Comparison of ENCODE assay signal across 24 cellular contexts in the genomic region with DNA sequence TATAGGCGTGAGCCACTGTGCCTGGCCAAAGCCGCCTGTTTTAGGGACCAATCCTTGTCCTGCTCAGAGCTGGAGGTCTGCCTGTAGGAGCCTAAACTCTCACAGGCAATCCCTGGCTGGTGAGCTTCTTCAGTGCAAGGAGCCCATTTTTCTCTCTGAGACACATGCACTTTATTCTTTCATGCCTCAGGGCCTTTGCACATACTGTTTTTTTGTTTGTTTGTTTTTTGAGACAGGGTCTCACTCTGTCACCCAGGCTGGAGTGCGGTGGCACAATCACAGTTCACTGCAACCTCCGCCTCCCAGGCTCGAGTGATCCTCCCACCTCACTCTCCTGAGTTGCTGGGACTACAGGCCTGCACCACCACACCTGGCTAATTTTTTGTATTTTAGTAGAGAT. TPM values are rescaled to one million over a fixed set of nuclear protein-coding genes. Genes with fewer than 3 reads are reported as not detected.
DNase-seq lines count a peak whose midpoint lies in the region; ATAC-seq and TF ChIP-seq lines count a peak whose summit lies in the region.
"Had no signal": no experiment of that assay in that cellular context is flagged by ENCODE, and none has a peak within 500 bp of the region (broad histone marks: within the 10 kb centered on the region; RNA-seq: fewer than 3 reads in every experiment).

No MANE protein-coding gene starts in this region.

- no peaks in the 10 kb centered on the region for H3K4me1 ChIP-seq in HEK293 (ENCODE audit: control insufficient read depth, insufficient read depth, low read length)
- H3K4me1 ChIP-seq in Panc1 (ENCODE audit: control insufficient read depth, insufficient read depth, low read length) = peaks cover 47% of the 10 kb centered on the region
- H3K4me1 ChIP-seq in colonic mucosa = peaks cover 4% of the 10 kb centered on the region
- peaks cover 24 to 31% of the 10 kb centered on the region in 2 experiments for H3K4me1 ChIP-seq in neutrophil (ENCODE audit: control insufficient read depth in 1 of 2, insufficient read depth in 1 of 2, low read depth in 1 of 2, low read length in 1 of 2)

- CTCF ChIA-PET in HEK293 (lab: Yijun Ruan, JAX) = interaction anchor here (0.6 to 2.8 kb wide), 4 partner anchors 11 to 38 kb away, joined by 3 to 9 read pairs (median 3); no protein-coding TSS in a partner anchor
- CTCF ChIA-PET in Panc1 (lab: Charles Lee) = no interaction called here

- no peaks in the 10 kb centered on the region for H3K9me3 ChIP-seq in HEK293 (ENCODE audit: control insufficient read depth, insufficient read depth, low read depth, low read length)
- no peaks in the 10 kb centered on the region for H3K9me3 ChIP-seq in Panc1 (ENCODE audit: control insufficient read depth, insufficient read depth, low read depth, low read length)
- no peaks in the 10 kb centered on the region for H3K9me3 ChIP-seq in colonic mucosa
- no peaks in the 10 kb centered on the region for H3K9me3 ChIP-seq in neutrophil
- H3K9me3 ChIP-seq: HAP-1, MG63 had no signal

- H3K4me3 ChIP-seq in HEK293 (ENCODE audit: low read depth, low read length) (no peak overlapping the region), Panc1 (ENCODE audit: low read depth in 2 of 2, low read length in 2 of 2) (no peak overlapping the region), colonic mucosa (no peak overlapping the region), neutrophil (ENCODE audit: low read depth in 1 of 2, low read length in 1 of 2) (no peak overlapping the region)
- H3K4me3 ChIP-seq: HAP-1, MG63 had no signal

- in situ Hi-C loops in Panc1 (cut with HindIII; ENCODE audit: low pct_unique_long_range_greater_than_20kb, low sequenced_read_pairs) = no loop called here

- no peak overlapping the region for H3K9ac ChIP-seq in colonic mucosa (ENCODE audit: low read depth in 2 of 2, low read length in 2 of 2)

- ATAC-seq in Panc1 (no peak), GM19023 (IDR thresholded peaks at IDR 0.05; ENCODE audit: unreplicated experiment) (no peak), HG03196 (IDR thresholded peaks at IDR 0.05; ENCODE audit: unreplicated experiment) (no peak)
- ATAC-seq: HepG2 had no signal

- no peaks in the 10 kb centered on the region for H3K27me3 ChIP-seq in Panc1 (ENCODE audit: control insufficient read depth, insufficient read depth, low read length)
- H3K27me3 ChIP-seq in colonic mucosa = no peaks in the 10 kb centered on the region
- no peaks in the 10 kb centered on the region for H3K27me3 ChIP-seq in neutrophil
- H3K27me3 ChIP-seq: MG63 had no signal

- no TSS peak for BruUV-seq in Panc1 (replicated peaks; lab: Mats Ljungman, UMichigan)

- intact Hi-C loops in Panc1 (cut with micrococcal nuclease; ENCODE audit: unreplicated experiment) (no loop called here), colonic mucosa (cut with DNase I) (no loop called here)

- H3K36me3 ChIP-seq in HEK293 (ENCODE audit: control insufficient read depth in 2 of 2, insufficient read depth in 1 of 2, low read length in 2 of 2) = no peaks in the 10 kb centered on the region
- no peaks in the 10 kb centered on the region for H3K36me3 ChIP-seq in Panc1 (ENCODE audit: control insufficient read depth, insufficient read depth, low read length)
- no peaks in the 10 kb centered on the region for H3K36me3 ChIP-seq in colonic mucosa
- peaks cover 98% of the 10 kb centered on the region for H3K36me3 ChIP-seq in neutrophil
- H3K36me3 ChIP-seq: HAP-1, MG63 had no signal

- H3K27ac ChIP-seq in HEK293 (ENCODE audit: extremely low read depth, low read depth, low read length) = no peak overlapping the region
- peak overlapping the region; percentile 13 for H3K27ac ChIP-seq in Panc1 (ENCODE audit: low read length)
- peak overlapping the region; percentile 91 for H3K27ac ChIP-seq in colonic mucosa
- H3K27ac ChIP-seq in neutrophil = peak overlapping the region; percentile 32

- TF ChIP-seq CTCF in HEK293 (tag by site-specific recombination; IDR thresholded peaks at IDR 0.05) (no peak), Panc1 (IDR thresholded peaks at IDR 0.05) (no peak), colonic mucosa (IDR thresholded peaks at IDR 0.05) (no peak), neutrophil (IDR thresholded peaks at IDR 0.05) (no peak)

- POLR2A ChIA-PET in HEK293 (lab: Yijun Ruan, JAX) (interaction anchor here (1.1 kb wide), 1 partner anchor 49 kb away, joined by 3 read pairs; a partner anchor contains a TSS), Panc1 (lab: Charles Lee) (no interaction called here)

- DNase-seq in Panc1 (ENCODE audit: low read depth, low spot score) (no peak), colonic mucosa (no peak)
- DNase-seq in activated CD8-positive, alpha-beta memory T cell treated with anti-CD3 and anti-CD28 coated beads, Interleukin-2, amount 50 U/mL, for 4 hours = no peak
- DNase-seq: C1 segment of cervical spinal cord; CD4-positive, alpha-beta memory T cell; COR-L47; DMS53; GOT3; KBM-7; MG63; NCI-H2029 treated with DMSO at 0.1 percent for 48 hours; NCI-H446 treated with DMSO at 0.1 percent for 48 hours; NCI-H526 treated with DMSO at 0.1 percent for 48 hours; Right ventricle myocardium superior; T-helper 1 cell had no signal

TF ChIP-seq in HEK293, 187 proteins besides CTCF, POLR2A, EP300 and RAD21:
- TF ChIP-seq, protein P1, sequence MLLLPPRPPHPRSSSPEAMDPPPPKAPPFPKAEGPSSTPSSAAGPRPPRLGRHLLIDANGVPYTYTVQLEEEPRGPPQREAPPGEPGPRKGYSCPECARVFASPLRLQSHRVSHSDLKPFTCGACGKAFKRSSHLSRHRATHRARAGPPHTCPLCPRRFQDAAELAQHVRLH (tag by site-specific recombination; IDR thresholded peaks at IDR 0.05) = peak; percentile 49; the same call in 1 of the 2 replicates
- TF ChIP-seq, protein P2, sequence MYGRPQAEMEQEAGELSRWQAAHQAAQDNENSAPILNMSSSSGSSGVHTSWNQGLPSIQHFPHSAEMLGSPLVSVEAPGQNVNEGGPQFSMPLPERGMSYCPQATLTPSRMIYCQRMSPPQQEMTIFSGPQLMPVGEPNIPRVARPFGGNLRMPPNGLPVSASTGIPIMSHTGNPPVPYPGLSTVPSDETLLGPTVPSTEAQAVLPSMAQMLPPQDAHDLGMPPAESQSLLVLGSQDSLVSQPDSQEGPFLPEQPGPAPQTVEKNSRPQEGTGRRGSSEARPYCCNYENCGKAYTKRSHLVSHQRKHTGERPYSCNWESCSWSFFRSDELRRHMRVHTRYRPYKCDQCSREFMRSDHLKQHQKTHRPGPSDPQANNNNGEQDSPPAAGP (tag by site-specific recombination; IDR thresholded peaks at IDR 0.05) = no peak
- no peak for TF ChIP-seq ZNF776 (tag by site-specific recombination; IDR thresholded peaks at IDR 0.05; ENCODE audit: borderline replicate concordance)
- no peak for TF ChIP-seq SP2 (tag by site-specific recombination; IDR thresholded peaks at IDR 0.05)
- no peak for TF ChIP-seq KLF7 (tag by site-specific recombination; IDR thresholded peaks at IDR 0.05; ENCODE audit: borderline replicate concordance)
- TF ChIP-seq ZNF623 (tag by site-specific recombination; IDR thresholded peaks at IDR 0.05) = peak; percentile 97
- no peak for TF ChIP-seq ZNF324 (tag by site-specific recombination; IDR thresholded peaks at IDR 0.05)
- TF ChIP-seq, protein P3, sequence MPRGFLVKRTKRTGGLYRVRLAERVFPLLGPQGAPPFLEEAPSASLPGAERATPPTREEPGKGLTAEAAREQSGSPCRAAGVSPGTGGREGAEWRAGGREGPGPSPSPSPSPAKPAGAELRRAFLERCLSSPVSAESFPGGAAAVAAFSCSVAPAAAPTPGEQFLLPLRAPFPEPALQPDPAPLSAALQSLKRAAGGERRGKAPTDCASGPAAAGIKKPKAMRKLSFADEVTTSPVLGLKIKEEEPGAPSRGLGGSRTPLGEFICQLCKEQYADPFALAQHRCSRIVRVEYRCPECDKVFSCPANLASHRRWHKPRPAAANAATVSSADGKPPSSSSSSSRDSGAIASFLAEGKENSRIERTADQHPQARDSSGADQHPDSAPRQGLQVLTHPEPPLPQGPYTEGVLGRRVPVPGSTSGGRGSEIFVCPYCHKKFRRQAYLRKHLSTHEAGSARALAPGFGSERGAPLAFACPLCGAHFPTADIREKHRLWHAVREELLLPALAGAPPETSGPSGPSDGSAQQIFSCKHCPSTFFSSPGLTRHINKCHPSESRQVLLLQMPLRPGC (tag by site-specific recombination; IDR thresholded peaks at IDR 0.05) = no peak
- TF ChIP-seq OVOL3 (tag by site-specific recombination; IDR thresholded peaks at IDR 0.05) = no peak
- TF ChIP-seq ZNF223 (tag by site-specific recombination; IDR thresholded peaks at IDR 0.05) = no peak
- TF ChIP-seq ZNF621 (tag by site-specific recombination; IDR thresholded peaks at IDR 0.05) = no peak
- no peak for TF ChIP-seq HOXD13 (CRISPR knock-in tag; IDR thresholded peaks at IDR 0.05; ENCODE audit: borderline replicate concordance)
- TF ChIP-seq ZNF138 (tag by site-specific recombination; IDR thresholded peaks at IDR 0.05; ENCODE audit: borderline replicate concordance) = no peak
- no peak for TF ChIP-seq MEIS1 (CRISPR knock-in tag; IDR thresholded peaks at IDR 0.05; ENCODE audit: borderline replicate concordance)
- no peak for TF ChIP-seq ZNF292 (tag by site-specific recombination; IDR thresholded peaks at IDR 0.05; ENCODE audit: borderline replicate concordance, low read depth)

RNA-seq across cellular contexts. Expression of a gene that starts 21.6 kb away (rescaled TPM):
- total RNA-seq in Panc1 (2021; ENCODE audit: unreplicated experiment) (32.1 TPM), colonic mucosa (100 to 1,000 TPM in 1 of 2 donors, 10 to 100 TPM in 1; 49.7 to 119 TPM)
- polyA plus RNA-seq in Panc1 (2012; ENCODE audit: insufficient read length) = 48.0 TPM

RNA-seq across cellular contexts. Expression of a gene that starts 22.8 kb away (rescaled TPM):
- 0.62 TPM for total RNA-seq in Panc1 (2021; ENCODE audit: unreplicated experiment)
- polyA plus RNA-seq in Panc1 (2012; ENCODE audit: insufficient read length) = not detected
- total RNA-seq in colonic mucosa = 100 to 1,000 TPM in 1 of 2 donors, 10 to 100 TPM in 1; 29.1 to 110 TPM
- total RNA-seq: CD4-positive, alpha-beta memory T cell; G401; LHCN-M2; SK-MEL-5 had no signal
- polyA plus RNA-seq: CD4-positive, alpha-beta memory T cell had no signal

RNA-seq across cellular contexts. Expression of a gene that starts 49.5 kb away (rescaled TPM):
- total RNA-seq in Panc1 (2021; ENCODE audit: unreplicated experiment) (337 TPM), colonic mucosa (100 to 1,000 TPM; 233 to 364 TPM)
- 314 TPM for polyA plus RNA-seq in Panc1 (2012; ENCODE audit: insufficient read length)

RNA-seq across cellular contexts. Expression of a gene that starts 59.3 kb away (rescaled TPM):
- 3.0 TPM for total RNA-seq in Panc1 (2021; ENCODE audit: unreplicated experiment)
- polyA plus RNA-seq in Panc1 (2012; ENCODE audit: insufficient read length) = 5.1 TPM
- under 1 TPM; 0.16 to 0.27 TPM for total RNA-seq in colonic mucosa
- total RNA-seq: CD4-positive, alpha-beta memory T cell; SK-MEL-5 had no signal
- polyA plus RNA-seq: CD4-positive, alpha-beta memory T cell had no signal

Comparison
In these comparisons a context has a peak if more than half of its experiments do, and no peak if none do; other contexts are left out.
1. RNA of a gene that starts 22.8 kb away (total RNA-seq): 29.1 to 110 TPM in colonic mucosa; 0.62 TPM in Panc1 (single experiment); every median in the first group is over 10 times any median in the second.